Comparison of ENCODE assay signal across 16 cellular contexts in genomic region chr10:122380703-122381102, GRCh38. TPM values are rescaled to one million over a fixed set of nuclear protein-coding genes. Genes with fewer than 3 reads are reported as not detected.
A peak's percentile ranks its signal among the peaks of the same experiment; 100 is the strongest.
DNase-seq lines count a peak whose midpoint lies in the region; ATAC-seq and TF ChIP-seq lines count a peak whose summit lies in the region.
"Had no signal": no experiment of that assay in that cellular context is flagged by ENCODE, and none has a peak within 500 bp of the region (broad histone marks: within the 10 kb centered on the region; RNA-seq: fewer than 3 reads in every experiment).

No MANE protein-coding gene starts in this region.

- H3K9me3 Mint-ChIP-seq in natural killer cell = no peaks in the 10 kb centered on the region
- H3K9me3 Mint-ChIP-seq in natural killer cell treated with Interleukin-12 subunit alpha and Interleukin-12 subunit beta and Interleukin-15 and Interleukin-18, amount 100 ng/mL, for 72 hours = no peaks in the 10 kb centered on the region
- no peaks in the 10 kb centered on the region for H3K9me3 Mint-ChIP-seq in immature natural killer cell
- H3K9me3 Mint-ChIP-seq in nephron = no peaks in the 10 kb centered on the region
- H3K9me3 Mint-ChIP-seq: CD8-positive, alpha-beta T cell had no signal

- H3K27ac Mint-ChIP-seq in natural killer cell (peak overlapping the region; percentile 61 to 79), immature natural killer cell (peak overlapping the region in 5 of 6 donors; percentile 9 to 85 (median 56)), nephron (peak overlapping the region; percentile 25 to 72 (median 42))
- H3K27ac Mint-ChIP-seq in natural killer cell treated with Interleukin-12 subunit alpha and Interleukin-12 subunit beta and Interleukin-15 and Interleukin-18, amount 100 ng/mL, for 72 hours = peak overlapping the region in 1 of 2 donors; percentile 5

- H3K27me3 Mint-ChIP-seq in natural killer cell (ENCODE audit: low read depth in 2 of 2) = no peaks in the 10 kb centered on the region
- no peaks in the 10 kb centered on the region for H3K27me3 Mint-ChIP-seq in natural killer cell treated with Interleukin-12 subunit alpha and Interleukin-12 subunit beta and Interleukin-15 and Interleukin-18, amount 100 ng/mL, for 72 hours
- H3K27me3 Mint-ChIP-seq in immature natural killer cell (ENCODE audit: low read depth in 3 of 3) = peaks cover under 1 to 2% (median under 1%) of the 10 kb centered on the region in 3 donors
- H3K27me3 Mint-ChIP-seq in nephron (ENCODE audit: low read depth) = no peaks in the 10 kb centered on the region

- intact Hi-C loops in natural killer cell (cut with micrococcal nuclease) = no loop called here

- H3K4me1 Mint-ChIP-seq in natural killer cell (peaks cover 58 to 59% of the 10 kb centered on the region in 2 donors), immature natural killer cell (peaks cover 67 to 88% of the 10 kb centered on the region in 2 donors), nephron (peaks cover 9% of the 10 kb centered on the region)
- H3K4me1 Mint-ChIP-seq in natural killer cell treated with Interleukin-12 subunit alpha and Interleukin-12 subunit beta and Interleukin-15 and Interleukin-18, amount 100 ng/mL, for 72 hours (ENCODE audit: low read depth in 2 of 2) = peaks cover 27 to 40% of the 10 kb centered on the region in 2 donors

- TF ChIP-seq CTCF in natural killer cell (IDR thresholded peaks at IDR 0.05) (no peak), nephron (IDR thresholded peaks at IDR 0.05; ENCODE audit: unreplicated experiment in 3 of 3) (no peak)

- no peak for DNase-seq in natural killer cell
- DNase-seq in natural killer cell treated with Interleukin-12 subunit alpha and Interleukin-12 subunit beta and Interleukin-15 and Interleukin-18, amount 100 ng/mL, for 72 hours (ENCODE audit: low spot score) = no peak
- no peak for DNase-seq in immature natural killer cell
- DNase-seq in midbrain (lab: John Stamatoyannopoulos, UW) = no peak
- DNase-seq: C1 segment of cervical spinal cord; Caco-2; CD8-positive, alpha-beta T cell; DMS153; DND-41; GM23248; H7; HCEC 1CT had no signal

- H3K36me3 Mint-ChIP-seq in natural killer cell (no peaks in the 10 kb centered on the region), immature natural killer cell (peaks cover 5 to 18% (median 16%) of the 10 kb centered on the region in 3 donors), nephron (ENCODE audit: low read depth) (peaks cover 28% of the 10 kb centered on the region)
- no peaks in the 10 kb centered on the region for H3K36me3 Mint-ChIP-seq in natural killer cell treated with Interleukin-12 subunit alpha and Interleukin-12 subunit beta and Interleukin-15 and Interleukin-18, amount 100 ng/mL, for 72 hours

- H3K4me3 Mint-ChIP-seq in natural killer cell (no peak overlapping the region), immature natural killer cell (no peak overlapping the region), nephron (no peak overlapping the region)
- H3K4me3 Mint-ChIP-seq in natural killer cell treated with Interleukin-12 subunit alpha and Interleukin-12 subunit beta and Interleukin-15 and Interleukin-18, amount 100 ng/mL, for 72 hours = no peak overlapping the region
- H3K4me3 Mint-ChIP-seq: CD8-positive, alpha-beta T cell had no signal

- no peak for ATAC-seq in natural killer cell
- no peak for ATAC-seq in natural killer cell treated with Interleukin-12 subunit alpha and Interleukin-12 subunit beta and Interleukin-15 and Interleukin-18, amount 100 ng/mL, for 72 hours
- ATAC-seq in HG02610 (IDR thresholded peaks at IDR 0.05; ENCODE audit: unreplicated experiment) = no peak
- ATAC-seq in HG03139 (IDR thresholded peaks at IDR 0.05; ENCODE audit: unreplicated experiment) = no peak
- ATAC-seq: CD8-positive, alpha-beta T cell; GM12878 had no signal

RNA-seq across cellular contexts. Expression of gene PLEKHA1, which starts 6.2 kb away (rescaled TPM):
- total RNA-seq in natural killer cell = 10 to 100 TPM; 45.9 to 64.6 (median 56.1) TPM
- total RNA-seq in natural killer cell treated with Interleukin-12 subunit alpha and Interleukin-12 subunit beta and Interleukin-15 and Interleukin-18, amount 100 ng/mL, for 72 hours = 1 to 10 TPM; 4.4 to 7.9 TPM
- polyA plus RNA-seq in immature natural killer cell = 100 to 1,000 TPM; 134 to 142 (median 140) TPM

Comparison
In these comparisons a context has a peak if more than half of its experiments do, and no peak if none do; other contexts are left out.
1. RNA of gene PLEKHA1, which starts 6.2 kb away (total RNA-seq): 45.9 to 64.6 TPM in natural killer cell; 4.4 to 7.9 TPM in natural killer cell treated with Interleukin-12 subunit alpha and Interleukin-12 subunit beta and Interleukin-15 and Interleukin-18, amount 100 ng/mL, for 72 hours; every median in the first group is over 4 times any median in the second.